8 cellular contexts compared by ENCODE assay signal in genomic region chr5:113488645-113489184, GRCh38. TPM values are rescaled to one million over a fixed set of nuclear protein-coding genes. Genes with fewer than 3 reads are reported as not detected.
DNase-seq lines count a peak whose midpoint lies in the region; ATAC-seq and TF ChIP-seq lines count a peak whose summit lies in the region.

No MANE protein-coding gene starts in this region.

- peaks cover 14% of the 10 kb centered on the region for H3K36me3 Mint-ChIP-seq in activated CD4-positive, alpha-beta T cell treated with anti-CD3 and anti-CD28 coated beads, Interleukin-2, amount 10 ng/mL, durations not matched to agents 7 days and 5 days (ENCODE audit: low read depth)

- intact Hi-C loops in tibial artery (cut with DNase I; ENCODE audit: low total_unique reads): no loop called here

- peaks cover 0 to 11% of the 10 kb centered on the region in 2 donors for H3K27me3 ChIP-seq in tibial artery

- H3K27me3 Mint-ChIP-seq in activated CD4-positive, alpha-beta T cell treated with anti-CD3 and anti-CD28 coated beads, Interleukin-2, amount 10 ng/mL, durations not matched to agents 7 days and 5 days: peaks cover 81% of the 10 kb centered on the region

- peaks cover 25% of the 10 kb centered on the region for H3K4me1 Mint-ChIP-seq in activated CD4-positive, alpha-beta T cell treated with anti-CD3 and anti-CD28 coated beads, Interleukin-2, amount 10 ng/mL, durations not matched to agents 7 days and 5 days

- peaks cover 0 to 24% (median 19%) of the 10 kb centered on the region in 4 donors for H3K4me1 ChIP-seq in tibial artery

- ATAC-seq in left lobe of liver (peak; percentile 44), GM19467 (IDR thresholded peaks at IDR 0.05; ENCODE audit: unreplicated experiment) (no peak)

- H3K4me3 Mint-ChIP-seq in activated CD4-positive, alpha-beta T cell treated with anti-CD3 and anti-CD28 coated beads, Interleukin-2, amount 10 ng/mL, durations not matched to agents 7 days and 5 days: peak overlapping the region; percentile 65

- DNase-seq in activated CD4-positive, alpha-beta T cell treated with anti-CD3 and anti-CD28 coated beads, Interleukin-2, amount 10 ng/mL, durations not matched to agents 7 days and 5 days: no peak
- DNase-seq in activated CD4-positive, alpha-beta T cell treated with anti-CD3 and anti-CD28 coated beads for 48 hours: no peak
- DNase-seq in amniotic epithelial cell (ENCODE audit: low read depth) (peak; percentile 17), left lobe of liver (ENCODE audit: low spot score) (no peak), tibial artery (no peak), dedifferentiated amniotic fluid mesenchymal stem cell (ENCODE audit: extremely low spot score) (no peak), SKM-1 (lab: John Stamatoyannopoulos, UW; ENCODE audit: unreplicated experiment) (no peak)

- no peak overlapping the region for H3K27ac Mint-ChIP-seq in activated CD4-positive, alpha-beta T cell treated with anti-CD3 and anti-CD28 coated beads, Interleukin-2, amount 10 ng/mL, durations not matched to agents 7 days and 5 days

- peak overlapping the region; percentile 10 to 38 for H3K27ac ChIP-seq in tibial artery

- POLR2A ChIA-PET in activated CD4-positive, alpha-beta T cell treated with anti-CD3 and anti-CD28 coated beads, Interleukin-2, amount 10 ng/mL, durations not matched to agents 7 days and 5 days (lab: Charles Lee): no interaction called here

- TF ChIP-seq CTCF in tibial artery (IDR thresholded peaks at IDR 0.05): no peak

- H3K36me3 ChIP-seq in tibial artery: no peaks in the 10 kb centered on the region

- peaks cover 23% of the 10 kb centered on the region for H3K9me3 Mint-ChIP-seq in activated CD4-positive, alpha-beta T cell treated with anti-CD3 and anti-CD28 coated beads, Interleukin-2, amount 10 ng/mL, durations not matched to agents 7 days and 5 days

- CTCF ChIA-PET in activated CD4-positive, alpha-beta T cell treated with anti-CD3 and anti-CD28 coated beads, Interleukin-2, amount 10 ng/mL, durations not matched to agents 7 days and 5 days (lab: Charles Lee): interaction anchor here (0.9 kb wide), 1 partner anchor 22 kb away, joined by 3 read pairs; no protein-coding TSS in a partner anchor

- peaks cover 0 to 16% (median 9%) of the 10 kb centered on the region in 3 donors for H3K9me3 ChIP-seq in tibial artery

- H3K4me3 ChIP-seq in tibial artery: peak overlapping the region; percentile 56 to 69

RNA-seq across cellular contexts. Expression of gene MCC, which starts 0.5 kb away (rescaled TPM):
- total RNA-seq in activated CD4-positive, alpha-beta T cell treated with anti-CD3 and anti-CD28 coated beads, Interleukin-2, amount 10 ng/mL, durations not matched to agents 7 days and 5 days: 1 to 10 TPM; 2.9 to 3.3 TPM
- 36.3 TPM for total RNA-seq in left lobe of liver

RNA-seq across cellular contexts. Expression of gene YTHDC2, which starts 24.8 kb away (rescaled TPM):
- total RNA-seq in activated CD4-positive, alpha-beta T cell treated with anti-CD3 and anti-CD28 coated beads, Interleukin-2, amount 10 ng/mL, durations not matched to agents 7 days and 5 days: 10 to 100 TPM; 24.9 to 30.5 TPM
- total RNA-seq in left lobe of liver: 12.5 TPM

RNA-seq across cellular contexts. Expression of gene TSSK1B, which starts 53.9 kb away (rescaled TPM):
- total RNA-seq in activated CD4-positive, alpha-beta T cell treated with anti-CD3 and anti-CD28 coated beads, Interleukin-2, amount 10 ng/mL, durations not matched to agents 7 days and 5 days: not detected
- not detected for total RNA-seq in left lobe of liver
